In genomic region chr14:72609205-72609916, GRCh38 we compare ENCODE assay signal across 19 cellular contexts.
DNase-seq lines count a peak whose midpoint lies in the region; ATAC-seq and TF ChIP-seq lines count a peak whose summit lies in the region.
"Had no signal": no experiment of that assay in that cellular context is flagged by ENCODE, and none has a peak within 500 bp of the region (broad histone marks: within the 10 kb centered on the region; RNA-seq: fewer than 3 reads in every experiment).

No MANE protein-coding gene starts in this region.

- no peak overlapping the region for H4K12ac ChIP-seq in trophoblast cell (ENCODE audit: low read depth, low read length)

- H3K9ac ChIP-seq in IMR-90 (ENCODE audit: low read depth, low read length) (peak overlapping the region; percentile 5), trophoblast cell (ENCODE audit: low read length) (no peak overlapping the region)

- H2BK120ac ChIP-seq in IMR-90 (ENCODE audit: low read depth, low read length) = peak overlapping the region; percentile 100
- H2BK120ac ChIP-seq in trophoblast cell (ENCODE audit: insufficient read depth, low read length, poor library complexity) = peak overlapping the region; percentile 15

- peak overlapping the region; percentile 87 for H2BK15ac ChIP-seq in IMR-90 (ENCODE audit: low read depth, low read length)

- 0% methylated on average over 1 of the region's 12 CpGs; no CpG with 5 or more reads in 1 of the 2 experiments for WGBS in IMR-90 (ENCODE audit: extremely low coverage in 2 of 2, insufficient read length in 1 of 2), 2 experiments
- 89% methylated on average over 11 of the region's 12 CpGs for WGBS in esophagus muscularis mucosa
- no CpG with 5 or more reads among the region's 12 CpGs for WGBS in trophoblast cell (ENCODE audit: extremely low coverage, insufficient coverage, insufficient read length)

- H3K27ac Mint-ChIP-seq in endothelial cell (ENCODE audit: unreplicated experiment) = no peak overlapping the region
- H3K27ac Mint-ChIP-seq: dendritic cell treated with granulocyte-macrophage colony-stimulating factor and Interleukin-4, amounts not matched to agents 40 ng/mL and 50 ng/mL, for 4 days; stimulated activated memory B cell treated with anti-CD40 and anti-IgM and Interleukin-4, amounts not matched to agents 10 μg/mL and 1 μg/mL and 100 μg/mL, for 72 hours; T-helper 17 cell had no signal

- peaks cover 11% of the 10 kb centered on the region for H3K4me1 Mint-ChIP-seq in endothelial cell (ENCODE audit: unreplicated experiment)

- H3K4me2 ChIP-seq in IMR-90 (ENCODE audit: low read depth, low read length) = peak overlapping the region; percentile 11
- no peak overlapping the region for H3K4me2 ChIP-seq in trophoblast cell (ENCODE audit: low read length)

- H3K4ac ChIP-seq in IMR-90 (ENCODE audit: low read depth, low read length) = peak overlapping the region; percentile 100
- H3K4ac ChIP-seq in trophoblast cell (ENCODE audit: low read depth, low read length) = no peak overlapping the region

- peaks cover 7% of the 10 kb centered on the region for H3K27me3 Mint-ChIP-seq in endothelial cell (ENCODE audit: unreplicated experiment)
- H3K27me3 Mint-ChIP-seq: stimulated activated memory B cell treated with anti-CD40 and anti-IgM and Interleukin-4, amounts not matched to agents 10 μg/mL and 1 μg/mL and 100 μg/mL, for 72 hours had no signal

- H3K4me3 Mint-ChIP-seq in endothelial cell (ENCODE audit: unreplicated experiment) = no peak overlapping the region
- H3K4me3 Mint-ChIP-seq: dendritic cell treated with granulocyte-macrophage colony-stimulating factor and Interleukin-4, amounts not matched to agents 40 ng/mL and 50 ng/mL, for 4 days; stimulated activated memory B cell treated with anti-CD40 and anti-IgM and Interleukin-4, amounts not matched to agents 10 μg/mL and 1 μg/mL and 100 μg/mL, for 72 hours; T-helper 17 cell had no signal

- H4K91ac ChIP-seq in IMR-90 (ENCODE audit: insufficient read depth, low read depth, low read length) (peak overlapping the region; percentile 100), trophoblast cell (ENCODE audit: low read depth, low read length) (peak overlapping the region; percentile 42)

- POLR2A ChIA-PET in AG04450 (lab: Yijun Ruan, JAX) = interaction anchor here (0.9 to 1.9 kb wide), 5 partner anchors 27 to 136 kb away, joined by 3 to 7 read pairs (median 5); no protein-coding TSS in a partner anchor
- POLR2A ChIA-PET in IMR-90 (lab: Charles Lee; ENCODE audit: unreplicated experiment) = no interaction called here

- dilution Hi-C loops in IMR-90 (cut with HindIII; ENCODE audit: low sequenced_read_pairs, unreplicated experiment) = no loop called here

- H3K27ac ChIP-seq in AG04450 (ENCODE audit: low read depth, low read length) (peak overlapping the region; percentile 100), IMR-90 (ENCODE audit: insufficient read depth, low read length) (peak overlapping the region; percentile 91), esophagus muscularis mucosa (replicated peaks in 1 of 4) (no peak overlapping the region), trophoblast cell (ENCODE audit: low read depth, low read length) (no peak overlapping the region)
- H3K27ac ChIP-seq: C4-2B, cardiac muscle cell, HL-60, skin epidermis, VCaP had no signal

- CTCF ChIA-PET in AG04450 (lab: Charles Lee) (no interaction called here), IMR-90 (lab: Yijun Ruan, JAX) (interaction anchor here (0.6 to 1.2 kb wide), 2 partner anchors 64 to 297 kb away, joined by 3 read pairs; no protein-coding TSS in a partner anchor)

- H2AFZ ChIP-seq in IMR-90 (replicated peaks; ENCODE audit: low read length, poor library complexity) = peak overlapping the region; percentile 67
- no peak overlapping the region for H2AFZ ChIP-seq in trophoblast cell (ENCODE audit: insufficient read depth, low read length, poor library complexity)

- H3K27me3 ChIP-seq in AG04450 (ENCODE audit: control insufficient read depth, insufficient read depth, low read length) (no peaks in the 10 kb centered on the region), IMR-90 (ENCODE audit: control insufficient read depth, insufficient read depth, low read length) (no peaks in the 10 kb centered on the region), esophagus muscularis mucosa (no peaks in the 10 kb centered on the region), trophoblast cell (ENCODE audit: insufficient read depth, low read length) (no peaks in the 10 kb centered on the region)
- H3K27me3 ChIP-seq: cardiac muscle cell had no signal

- H3K9me3 ChIP-seq in AG04450 (ENCODE audit: control insufficient read depth, insufficient read depth, low read length) = no peaks in the 10 kb centered on the region
- H3K9me3 ChIP-seq in IMR-90 (ENCODE audit: control insufficient read depth, insufficient read depth, low read length) = no peaks in the 10 kb centered on the region
- no peaks in the 10 kb centered on the region for H3K9me3 ChIP-seq in esophagus muscularis mucosa
- H3K9me3 ChIP-seq in trophoblast cell (ENCODE audit: insufficient read depth, low read depth, low read length) = peaks cover 4% of the 10 kb centered on the region

- DNase-seq in AG04450 (ENCODE audit: low read depth, low spot score) = no peak
- no peak for DNase-seq in IMR-90
- peak; percentile 89 for DNase-seq in esophagus muscularis mucosa (ENCODE audit: extremely low spot score)
- DNase-seq in trophoblast cell = no peak
- no peak for DNase-seq in NCI-H82 treated with DMSO at 0.1 percent for 48 hours (lab: John Stamatoyannopoulos, UW; ENCODE audit: unreplicated experiment)
- no peak for DNase-seq in endothelial cell (ENCODE audit: low spot score)
- no peak for DNase-seq in activated CD4-positive, alpha-beta T cell treated with anti-CD3 and anti-CD28 coated beads for 1 hour
- DNase-seq: activated gamma-delta T cell, NCI-H524, RPMI8226, T-helper 17 cell had no signal

- H3K9me1 ChIP-seq in IMR-90 (ENCODE audit: insufficient read depth, low read length) = peaks cover 36% of the 10 kb centered on the region

- TF ChIP-seq CTCF in AG04450 (IDR thresholded peaks at IDR 0.05; ENCODE audit: low read depth, low read length) = no peak
- TF ChIP-seq CTCF in IMR-90 (conservative IDR thresholded peaks at IDR 0.05; ENCODE audit: low read depth, low read length) = no peak
- no peak for TF ChIP-seq CTCF in esophagus muscularis mucosa (IDR thresholded peaks at IDR 0.05)
- TF ChIP-seq CTCF in endothelial cell (IDR thresholded peaks at IDR 0.05; ENCODE audit: unreplicated experiment) = no peak

- no peak for TF ChIP-seq RAD21 in IMR-90 (IDR thresholded peaks at IDR 0.05; ENCODE audit: low read length)

- H3K18ac ChIP-seq in IMR-90 (ENCODE audit: low read depth, low read length) (peak overlapping the region; percentile 99), trophoblast cell (ENCODE audit: low read length) (no peak overlapping the region)

- H2BK5ac ChIP-seq in IMR-90 (ENCODE audit: low read depth, low read length, poor library complexity, severe bottlenecking) = peak overlapping the region; percentile 99
- H2BK5ac ChIP-seq in trophoblast cell (ENCODE audit: low read depth, low read length, poor library complexity) = peak overlapping the region; percentile 1

- H3K56ac ChIP-seq in IMR-90 (ENCODE audit: extremely low read depth, insufficient read depth, low read length) = peak overlapping the region; percentile 96

- intact Hi-C loops in IMR-90 (cut with micrococcal nuclease) (loop anchor here (5.0 kb wide), 2 partner anchors 87 to 283 kb away; partner anchors contain the start of gene DPF3), esophagus muscularis mucosa (cut with DNase I) (no loop called here)

- no peak for ATAC-seq in IMR-90 (ENCODE audit: low read depth)
- ATAC-seq: stimulated activated memory B cell treated with anti-CD40 and anti-IgM and Interleukin-4, amounts not matched to agents 10 μg/mL and 1 μg/mL and 100 μg/mL, for 72 hours; T-helper 17 cell had no signal

- peak overlapping the region; percentile 97 for H3K14ac ChIP-seq in IMR-90 (replicated peaks; ENCODE audit: low read depth, low read length)
- H3K14ac ChIP-seq in trophoblast cell (ENCODE audit: low read length) = peak overlapping the region; percentile 8

- H2BK12ac ChIP-seq in trophoblast cell (ENCODE audit: low read length) = peak overlapping the region; percentile 34

- H3K4me1 ChIP-seq in IMR-90 (ENCODE audit: control insufficient read depth, insufficient read depth, low read length) (peaks cover 33% of the 10 kb centered on the region), esophagus muscularis mucosa (peaks cover 0 to 19% (median 11%) of the 10 kb centered on the region in 4 donors), trophoblast cell (ENCODE audit: control insufficient read depth in 1 of 2, insufficient read depth in 2 of 2, low read length in 2 of 2) (peaks cover 14 to 26% of the 10 kb centered on the region in 2 experiments)

- no peaks in the 10 kb centered on the region for H3K79me2 ChIP-seq in trophoblast cell (ENCODE audit: control insufficient read depth, insufficient read depth, low read length, poor library complexity)

- H2AK5ac ChIP-seq in IMR-90 (ENCODE audit: low read depth, low read length) (peak overlapping the region; percentile 99), trophoblast cell (ENCODE audit: low read length) (peak overlapping the region; percentile 31)

- no TSS peak for BruUV-seq in IMR-90 (replicated peaks; lab: Mats Ljungman, UMichigan)

- H3K9me3 Mint-ChIP-seq in endothelial cell (ENCODE audit: unreplicated experiment) = no peaks in the 10 kb centered on the region
- H3K9me3 Mint-ChIP-seq: dendritic cell treated with granulocyte-macrophage colony-stimulating factor and Interleukin-4, amounts not matched to agents 40 ng/mL and 50 ng/mL, for 4 days; stimulated activated memory B cell treated with anti-CD40 and anti-IgM and Interleukin-4, amounts not matched to agents 10 μg/mL and 1 μg/mL and 100 μg/mL, for 72 hours had no signal

- TF ChIP-seq POLR2A in IMR-90 (IDR thresholded peaks at IDR 0.05; ENCODE audit: low read depth, low read length) (no peak), esophagus muscularis mucosa (IDR thresholded peaks at IDR 0.05; ENCODE audit: low read depth) (no peak)

- H3K79me1 ChIP-seq in IMR-90 (ENCODE audit: low read depth in 1 of 2, low read length in 2 of 2) (peaks cover 0 to 33% of the 10 kb centered on the region in 2 experiments; a peak in 2 of 4 replicates), trophoblast cell (ENCODE audit: low read length) (peaks cover 14% of the 10 kb centered on the region)

- peak overlapping the region; percentile 99 for H4K5ac ChIP-seq in IMR-90 (ENCODE audit: low read depth, low read length)

- H4K8ac ChIP-seq in IMR-90 (ENCODE audit: low read depth in 2 of 2, low read length in 2 of 2) (peak overlapping the region; percentile 93 to 100), trophoblast cell (ENCODE audit: low read depth, low read length) (no peak overlapping the region)

- no peaks in the 10 kb centered on the region for H3K36me3 Mint-ChIP-seq in endothelial cell (ENCODE audit: low read depth, unreplicated experiment)
- H3K36me3 Mint-ChIP-seq: stimulated activated memory B cell treated with anti-CD40 and anti-IgM and Interleukin-4, amounts not matched to agents 10 μg/mL and 1 μg/mL and 100 μg/mL, for 72 hours had no signal

- peak overlapping the region; percentile 98 for H2BK20ac ChIP-seq in IMR-90 (ENCODE audit: low read depth, low read length)

- H4K20me1 ChIP-seq in IMR-90 (ENCODE audit: insufficient read depth, low read length) = no peaks in the 10 kb centered on the region

- no peak for TF ChIP-seq EP300 in esophagus muscularis mucosa (IDR thresholded peaks at IDR 0.05)

- no peaks in the 10 kb centered on the region for H3K36me3 ChIP-seq in IMR-90 (ENCODE audit: control insufficient read depth, insufficient read depth, low read length)
- no peaks in the 10 kb centered on the region for H3K36me3 ChIP-seq in esophagus muscularis mucosa
- no peaks in the 10 kb centered on the region for H3K36me3 ChIP-seq in trophoblast cell (ENCODE audit: control insufficient read depth in 1 of 2, insufficient read depth in 2 of 2, low read length in 2 of 2)
- H3K36me3 ChIP-seq: cardiac muscle cell had no signal

- in situ Hi-C loops in IMR-90 (cut with MboI; ENCODE audit: low sequenced_read_pairs) = loop anchor here (10.0 kb wide), 1 partner anchor 85 kb away; no protein-coding TSS in a partner anchor

- no peak overlapping the region for H3K4me3 ChIP-seq in AG04450 (ENCODE audit: low read depth, low read length)
- no peak overlapping the region for H3K4me3 ChIP-seq in IMR-90 (ENCODE audit: insufficient read depth, low read depth, low read length)
- no peak overlapping the region for H3K4me3 ChIP-seq in esophagus muscularis mucosa
- H3K4me3 ChIP-seq in trophoblast cell (ENCODE audit: low read depth, low read length) = no peak overlapping the region
- H3K4me3 ChIP-seq: cardiac muscle cell, lung, skin epidermis had no signal

- H3K23ac ChIP-seq in IMR-90 (ENCODE audit: low read depth, low read length) = peak overlapping the region; percentile 94
- no peak overlapping the region for H3K23ac ChIP-seq in trophoblast cell (ENCODE audit: low read length)

- peak overlapping the region; percentile 98 for H2AK9ac ChIP-seq in IMR-90 (replicated peaks; ENCODE audit: low read depth, low read length, poor library complexity)

Comparison
In these comparisons a context has a peak if more than half of its experiments do, and no peak if none do; other contexts are left out.
1. H3K27ac ChIP-seq: peak in AG04450 (single experiment) and IMR-90 (single experiment); none in esophagus muscularis mucosa (0 of 4) and trophoblast cell (single experiment).